11 cellular contexts compared by ENCODE assay signal in the genomic region with DNA sequence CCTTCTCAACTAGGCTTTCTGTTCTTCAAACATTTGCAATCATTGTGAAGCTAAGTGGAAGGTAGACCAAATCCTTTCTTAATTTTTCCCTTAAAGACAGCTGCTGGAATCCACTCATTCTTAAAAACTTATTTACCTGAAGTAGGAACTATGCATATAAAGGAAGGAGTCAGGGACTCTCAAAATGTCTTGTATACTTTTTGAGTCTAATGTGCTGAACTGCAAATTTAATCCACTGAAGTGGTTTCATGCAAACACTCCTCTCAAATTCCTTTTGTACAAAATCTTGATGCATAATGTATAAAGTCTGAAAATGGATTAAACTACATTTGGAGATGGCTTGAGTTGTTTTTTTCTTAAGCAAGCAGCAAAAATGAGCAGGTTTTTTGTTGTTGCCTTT.
"Had no signal": no experiment of that assay in that cellular context is flagged by ENCODE, and none has a peak within 500 bp of the region (broad histone marks: within the 10 kb centered on the region; RNA-seq: fewer than 3 reads in every experiment).

No MANE protein-coding gene starts in this region.

- H3K27ac ChIP-seq: psoas muscle, right lobe of liver, spleen had no signal

- H3K4me1 ChIP-seq: psoas muscle, right lobe of liver, spleen had no signal

- H3K27me3 Mint-ChIP-seq: activated CD4-positive, alpha-beta T cell treated with anti-CD3 and anti-CD28 coated beads, Interleukin-2, amount 10 ng/mL, durations not matched to agents 7 days and 5 days had no signal

- ATAC-seq: psoas muscle, right lobe of liver had no signal

- H3K4me3 ChIP-seq: psoas muscle, right lobe of liver, spleen had no signal

- DNase-seq: activated CD4-positive, alpha-beta T cell treated with anti-CD3 and anti-CD28 coated beads, Interleukin-2, amount 10 ng/mL, durations not matched to agents 7 days and 5 days; activated CD8-positive, alpha-beta memory T cell treated with anti-CD3 and anti-CD28 coated beads for 24 hours; activated naive CD4-positive, alpha-beta T cell; aorta; effector CD8-positive, alpha-beta T cell; left colon; psoas muscle; right lobe of liver; spleen; T-helper 9 cell had no signal

- H3K4me3 Mint-ChIP-seq: activated CD4-positive, alpha-beta T cell treated with anti-CD3 and anti-CD28 coated beads, Interleukin-2, amount 10 ng/mL, durations not matched to agents 7 days and 5 days; natural killer cell treated with Interleukin-12 subunit alpha and Interleukin-12 subunit beta and Interleukin-15 and Interleukin-18, amount 100 ng/mL, for 72 hours had no signal

- H3K9me3 ChIP-seq: psoas muscle, right lobe of liver, spleen had no signal

- H3K27me3 ChIP-seq: right lobe of liver, spleen had no signal

- H3K27ac Mint-ChIP-seq: activated CD4-positive, alpha-beta T cell treated with anti-CD3 and anti-CD28 coated beads, Interleukin-2, amount 10 ng/mL, durations not matched to agents 7 days and 5 days; natural killer cell treated with Interleukin-12 subunit alpha and Interleukin-12 subunit beta and Interleukin-15 and Interleukin-18, amount 100 ng/mL, for 72 hours had no signal

- H3K36me3 ChIP-seq: right lobe of liver, spleen had no signal
